ENCODE assay signal across 17 cellular contexts in the genomic region with DNA sequence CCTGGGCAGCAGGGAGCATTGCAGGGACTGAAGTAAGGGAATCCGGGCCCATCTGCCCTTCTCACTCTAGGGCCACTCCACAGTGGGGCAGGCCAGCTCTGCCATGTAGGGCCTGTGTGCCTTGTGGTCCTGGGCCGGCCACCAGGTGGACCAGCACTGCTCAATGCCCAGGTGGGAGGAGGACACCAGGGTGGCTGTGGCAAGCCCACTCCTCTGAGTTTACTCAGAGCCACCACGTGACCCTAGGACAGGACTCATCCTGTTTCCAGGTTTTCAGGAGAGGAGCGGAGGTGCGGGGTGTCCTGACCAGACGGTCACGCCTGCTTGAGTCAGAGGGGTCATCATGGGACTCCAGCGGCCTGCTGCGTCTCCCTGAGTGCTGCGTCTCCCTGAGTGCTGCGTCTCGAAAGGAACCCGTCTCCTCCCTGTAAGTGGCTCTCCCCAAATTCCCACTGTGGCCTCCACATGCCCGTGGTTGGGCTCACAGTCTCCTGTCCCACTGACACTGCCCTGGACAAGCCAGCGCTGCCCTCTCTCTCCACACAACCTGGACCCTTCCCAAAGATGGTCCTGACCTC. TPM values are rescaled to one million over a fixed set of nuclear protein-coding genes. Genes with fewer than 3 reads are reported as not detected.
"Had no signal": no experiment of that assay in that cellular context is flagged by ENCODE, and none has a peak within 500 bp of the region (broad histone marks: within the 10 kb centered on the region; RNA-seq: fewer than 3 reads in every experiment).

No MANE protein-coding gene starts in this region.

- H3K4me3 ChIP-seq: colonic mucosa, dorsolateral prefrontal cortex, gastroesophageal sphincter, hepatocyte, lung, ovary, prostate gland, skin epidermis, tibial artery had no signal

- ATAC-seq: gastroesophageal sphincter had no signal

- H3K36me3 ChIP-seq: colonic mucosa, gastroesophageal sphincter, neutrophil, ovary, prostate gland, tibial artery had no signal

- H2AFZ ChIP-seq: hepatocyte had no signal

- H3K4me2 ChIP-seq: hepatocyte had no signal

- H3K27ac ChIP-seq: colonic mucosa, gastroesophageal sphincter, hepatocyte, neutrophil, ovary, prostate gland, skin epidermis, tibial artery, VCaP had no signal

- DNase-seq: activated gamma-delta T cell treated with Interleukin-2 at 50 U/mL for 16 hours; activated T-cell treated with anti-CD3 and anti-CD28 coated beads, Interleukin-2, amount 50 U/mL, for 4 hours; effector memory CD4-positive, alpha-beta T cell; SW 1271; T-helper 9 cell had no signal

- H3K27me3 ChIP-seq: hepatocyte, ovary had no signal

- H3K9me3 ChIP-seq: colonic mucosa, gastroesophageal sphincter, neutrophil, ovary, prostate gland, tibial artery had no signal

- H3K4me1 ChIP-seq: colonic mucosa, prostate gland had no signal

RNA-seq across cellular contexts. Expression of a gene that starts 2.9 kb away (rescaled TPM):
- total RNA-seq: activated T-helper 17 cell treated with anti-CD3 and anti-CD28 coated beads, Interleukin-2, amount 50 U/mL, for 72 hours had no signal
